35 cellular contexts compared by ENCODE assay signal in the genomic region with DNA sequence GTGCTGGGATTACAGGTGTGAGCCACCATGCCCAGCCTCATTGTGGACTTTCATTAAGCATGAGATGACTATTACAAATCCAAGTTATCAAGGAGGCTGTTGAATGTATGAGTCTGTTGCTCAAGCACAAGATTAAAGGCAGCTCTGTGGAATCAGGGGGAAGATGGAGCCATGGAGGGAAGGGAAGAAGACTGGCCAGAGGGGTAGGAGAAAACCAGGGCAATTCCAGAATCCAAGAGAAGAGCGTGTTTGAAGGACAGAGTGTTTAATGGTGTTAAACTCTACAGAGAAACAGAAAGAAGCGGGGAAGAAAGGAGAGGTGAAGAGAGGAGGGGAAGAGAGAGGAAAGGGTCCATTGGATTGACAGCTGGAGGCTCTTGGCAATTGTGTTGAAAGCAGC.
"Had no signal": no experiment of that assay in that cellular context is flagged by ENCODE, and none has a peak within 500 bp of the region (broad histone marks: within the 10 kb centered on the region; RNA-seq: fewer than 3 reads in every experiment).

No MANE protein-coding gene starts in this region.

- DNase-seq: Karpas-422, Kasumi-1, MG63, MM.1S, MV-4-11, NCI-H1048, NCI-H1092, NCI-H1092 treated with DMSO at 0.1 percent for 48 hours, NCI-H1105, NCI-H1105 treated with DMSO at 0.1 percent for 48 hours, NCI-H1417, NCI-H1417 treated with DMSO at 0.1 percent for 48 hours, NCI-H1436, NCI-H1436 treated with DMSO at 0.1 percent for 48 hours, NCI-H146, NCI-H1694, NCI-H1694 treated with DMSO at 0.1 percent for 48 hours, NCI-H187, NCI-H187 treated with DMSO at 0.1 percent for 48 hours, NCI-H1930, NCI-H2029, NCI-H2029 treated with DMSO at 0.1 percent for 48 hours, NCI-H2081, NCI-H2081 treated with DMSO at 0.1 percent for 48 hours, NCI-H2107, NCI-H2171, NCI-H2171 treated with DMSO at 0.1 percent for 48 hours, NCI-H2227 treated with DMSO at 0.1 percent for 48 hours, NCI-H226, NCI-H345, NCI-H446, NCI-H446 treated with DMSO at 0.1 percent for 48 hours, NCI-H510A, NCI-H510A treated with DMSO at 0.1 percent for 48 hours, NCI-H524 had no signal

- H3K4me3 ChIP-seq: MG63 had no signal

- H3K36me3 ChIP-seq: MG63 had no signal

- H3K9me3 ChIP-seq: MG63 had no signal

- H3K27me3 ChIP-seq: MG63 had no signal
